Comparison of ENCODE assay signal across 8 cellular contexts in the genomic region with DNA sequence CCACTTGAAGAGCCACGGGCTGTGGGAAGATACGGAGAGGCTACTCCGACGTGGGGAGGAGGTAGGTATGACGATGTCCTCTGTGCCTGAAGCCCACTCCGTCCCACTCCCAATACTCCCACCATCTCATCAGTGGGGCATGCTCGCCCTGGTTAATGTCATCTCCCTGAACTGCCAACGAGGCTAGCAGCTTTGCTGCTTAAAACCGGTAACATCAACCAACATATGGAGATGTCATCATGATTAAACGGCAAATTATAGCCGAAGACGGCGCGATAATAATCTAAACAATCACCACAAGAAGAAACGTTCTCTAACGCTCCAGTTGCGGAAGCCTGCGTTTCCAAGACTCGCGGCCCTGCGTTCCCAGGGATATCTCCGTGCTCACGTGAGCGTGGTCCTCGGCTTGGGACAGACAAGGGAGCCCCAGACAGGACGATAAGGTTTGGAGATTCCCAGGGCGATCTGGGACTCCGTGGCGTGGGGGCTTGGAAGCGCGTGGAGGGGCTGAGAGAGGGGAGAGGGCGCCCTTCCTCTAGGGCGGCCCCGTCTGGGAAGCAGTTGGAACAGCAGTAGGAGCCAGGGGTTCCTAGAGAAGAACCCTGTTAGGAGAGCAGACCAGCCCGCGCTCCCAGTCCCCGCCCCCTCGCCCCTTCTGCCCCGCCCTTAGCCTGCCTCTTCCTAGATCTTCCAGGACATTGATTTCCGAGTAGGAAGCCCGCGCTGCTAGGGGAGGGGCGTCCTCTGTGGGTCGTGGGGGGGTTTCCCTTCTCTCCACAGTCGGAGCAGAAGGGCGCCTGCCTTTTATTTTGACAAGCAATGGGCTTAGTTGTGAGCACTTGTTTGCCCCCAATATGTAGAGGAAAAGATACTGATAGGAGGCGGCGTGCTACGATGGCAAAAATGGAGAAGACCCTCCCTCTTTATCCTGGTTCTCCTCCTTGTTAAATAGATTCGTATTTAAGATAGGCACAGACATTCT. TPM values are rescaled to one million over a fixed set of nuclear protein-coding genes. Genes with fewer than 3 reads are reported as not detected.
A peak's percentile ranks its signal among the peaks of the same experiment; 100 is the strongest.
DNase-seq lines count a peak whose midpoint lies in the region; ATAC-seq, FAIRE-seq and TF ChIP-seq lines count a peak whose summit lies in the region.

No MANE protein-coding gene starts in this region.

- H3K4me3 ChIP-seq in A549 (peak overlapping the region; percentile 68), GM12864 (ENCODE audit: low read depth, low read length) (peak overlapping the region; percentile 59), Peyer's patch (peak overlapping the region; percentile 39 to 58 (median 49)), coronary artery (peak overlapping the region; percentile 73), lower leg skin (ENCODE audit: low read depth, poor library complexity, severe bottlenecking) (peak overlapping the region; percentile 63), testis (peak overlapping the region; percentile 1 to 39)

- TF ChIP-seq CTCF in A549 (IDR thresholded peaks at IDR 0.05) (no peak), GM12864 (IDR thresholded peaks at IDR 0.05; ENCODE audit: low read depth, low read length, missing control alignments) (no peak), Peyer's patch (IDR thresholded peaks at IDR 0.05) (no peak), coronary artery (IDR thresholded peaks at IDR 0.05) (no peak), lower leg skin (IDR thresholded peaks at IDR 0.05) (no peak), testis (IDR thresholded peaks at IDR 0.05) (no peak)

- peak overlapping the region; percentile 73 for H3K4me2 ChIP-seq in A549

- H3K36me3 ChIP-seq in Peyer's patch, result no peaks in the 10 kb centered on the region
- no peaks in the 10 kb centered on the region for H3K36me3 ChIP-seq in testis (ENCODE audit: low read depth, missing control alignments)

- H3K4me1 ChIP-seq in A549 (no peaks in the 10 kb centered on the region), Peyer's patch (peaks cover 0 to 39% (median 13%) of the 10 kb centered on the region in 4 donors), testis (peaks cover 14% of the 10 kb centered on the region)

- TF ChIP-seq POLR2A in A549 (IDR thresholded peaks at IDR 0.05; ENCODE audit: low read length) (no peak), Peyer's patch (IDR thresholded peaks at IDR 0.05) (no peak), lower leg skin (IDR thresholded peaks at IDR 0.05) (no peak), testis (IDR thresholded peaks at IDR 0.05) (no peak)

- 46% methylated on average over 41 of the region's 50 CpGs for WGBS in A549 (ENCODE audit: missing lambda C conversion rate)
- WGBS in lower leg skin, 2 donors, result 6 to 11% methylated on average over 49 to 50 of the region's 50 CpGs
- 5 to 6% methylated on average over 35 to 50 of the region's 50 CpGs for WGBS in testis, 2 donors

- intact Hi-C loops in lower leg skin (cut with DNase I; ENCODE audit: low total_unique reads) (no loop called here), testis (cut with DNase I; ENCODE audit: low total_unique reads) (no loop called here)

- H3K27ac ChIP-seq in A549 (0 out of 6 replicates have a peak overlapping the region, but pooled peaks of 1 of the 2 experiments have one; percentile 28), Peyer's patch (peak overlapping the region in 3 of 4 donors; percentile 6 to 49 (median 28)), coronary artery (peak overlapping the region in 1 of 2 donors; percentile 51), testis (no peak overlapping the region)

- POLR2A ChIA-PET in A549 (lab: Yijun Ruan, JAX), result no interaction called here

- CTCF ChIA-PET in A549 (lab: Yijun Ruan, JAX), result interaction anchor here (0.5 to 0.8 kb wide), 2 partner anchors 37 to 852 kb away, joined by 3 read pairs; no protein-coding TSS in a partner anchor

- DNase-seq in A549 (ENCODE audit: low read depth in 1 of 2, low spot score in 1 of 2) (peak in 1 of 2 experiments; percentile 40), GM12864 (ENCODE audit: low read depth) (no peak), Peyer's patch (peak in 2 of 3 donors; percentile 66), coronary artery (ENCODE audit: low spot score) (no peak), lower leg skin (ENCODE audit: low spot score in 2 of 2) (peak; percentile 86 to 96), testis (peak; percentile 46), amniotic stem cell (lab: John Stamatoyannopoulos, UW) (no peak)

- TF ChIP-seq EP300 in A549 (IDR thresholded peaks at IDR 0.05), result no peak

- ATAC-seq in A549 (peak; percentile 79 to 92), GM18502 (IDR thresholded peaks at IDR 0.05; ENCODE audit: poor library complexity, unreplicated experiment) (no peak)

- TF ChIP-seq RAD21 in A549 (conservative IDR thresholded peaks at IDR 0.05 in 1 of 2, IDR thresholded peaks at IDR 0.05 in 1 of 2), result no peak

- FAIRE-seq in A549 (lab: Jason Lieb, UNC), result no peak

- H3K9me3 ChIP-seq in A549 (no peaks in the 10 kb centered on the region), Peyer's patch (peaks cover 0 to 14% (median 0%) of the 10 kb centered on the region in 4 donors), testis (no peaks in the 10 kb centered on the region)

- H3K27me3 ChIP-seq in Peyer's patch (peaks cover 0 to 71% of the 10 kb centered on the region in 2 donors), testis (peaks cover 4% of the 10 kb centered on the region)

TF ChIP-seq in A549, 52 proteins besides CTCF, POLR2A, EP300 and RAD21:
- TF ChIP-seq CHD2 (IDR thresholded peaks at IDR 0.05; ENCODE audit: low read length, partially characterized antibody), result no peak
- no peak for TF ChIP-seq JUN (IDR thresholded peaks at IDR 0.05)
- TF ChIP-seq, protein P1, sequence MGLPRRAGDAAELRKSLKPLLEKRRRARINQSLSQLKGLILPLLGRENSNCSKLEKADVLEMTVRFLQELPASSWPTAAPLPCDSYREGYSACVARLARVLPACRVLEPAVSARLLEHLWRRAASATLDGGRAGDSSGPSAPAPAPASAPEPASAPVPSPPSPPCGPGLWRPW (IDR thresholded peaks at IDR 0.05), result no peak
- TF ChIP-seq, protein P2, sequence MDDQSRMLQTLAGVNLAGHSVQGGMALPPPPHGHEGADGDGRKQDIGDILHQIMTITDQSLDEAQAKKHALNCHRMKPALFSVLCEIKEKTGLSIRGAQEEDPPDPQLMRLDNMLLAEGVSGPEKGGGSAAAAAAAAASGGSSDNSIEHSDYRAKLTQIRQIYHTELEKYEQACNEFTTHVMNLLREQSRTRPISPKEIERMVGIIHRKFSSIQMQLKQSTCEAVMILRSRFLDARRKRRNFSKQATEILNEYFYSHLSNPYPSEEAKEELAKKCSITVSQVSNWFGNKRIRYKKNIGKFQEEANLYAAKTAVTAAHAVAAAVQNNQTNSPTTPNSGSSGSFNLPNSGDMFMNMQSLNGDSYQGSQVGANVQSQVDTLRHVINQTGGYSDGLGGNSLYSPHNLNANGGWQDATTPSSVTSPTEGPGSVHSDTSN (IDR thresholded peaks at IDR 0.05), result no peak
- TF ChIP-seq TFCP2L1 (CRISPR knock-in tag; IDR thresholded peaks at IDR 0.05), result no peak
- TF ChIP-seq RCOR1 (IDR thresholded peaks at IDR 0.05; ENCODE audit: low read depth, low read length), result no peak
- no peak for TF ChIP-seq ZSCAN20 (CRISPR knock-in tag; IDR thresholded peaks at IDR 0.05)
- no peak for TF ChIP-seq CHD4 (IDR thresholded peaks at IDR 0.05; ENCODE audit: borderline replicate concordance)
- TF ChIP-seq POLR2AphosphoS2 (conservative IDR thresholded peaks at IDR 0.05; ENCODE audit: low read length), result no peak
- no peak for TF ChIP-seq ZFP36 (IDR thresholded peaks at IDR 0.05; ENCODE audit: borderline replicate concordance, partially characterized antibody)
- TF ChIP-seq MYC (IDR thresholded peaks at IDR 0.05; ENCODE audit: borderline replicate concordance, low read length), result no peak
- no peak for TF ChIP-seq FOSB (CRISPR knock-in tag; IDR thresholded peaks at IDR 0.05)
- TF ChIP-seq, protein P3, sequence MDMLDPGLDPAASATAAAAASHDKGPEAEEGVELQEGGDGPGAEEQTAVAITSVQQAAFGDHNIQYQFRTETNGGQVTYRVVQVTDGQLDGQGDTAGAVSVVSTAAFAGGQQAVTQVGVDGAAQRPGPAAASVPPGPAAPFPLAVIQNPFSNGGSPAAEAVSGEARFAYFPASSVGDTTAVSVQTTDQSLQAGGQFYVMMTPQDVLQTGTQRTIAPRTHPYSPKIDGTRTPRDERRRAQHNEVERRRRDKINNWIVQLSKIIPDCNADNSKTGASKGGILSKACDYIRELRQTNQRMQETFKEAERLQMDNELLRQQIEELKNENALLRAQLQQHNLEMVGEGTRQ (IDR thresholded peaks at IDR 0.05), result no peak

RNA-seq across cellular contexts. Expression of a gene that starts 10.7 kb away (rescaled TPM):
- polyA plus RNA-seq in A549 (2011; rRNA removed) (0.24 and 0.39 TPM in 2 replicates), A549 (2017; fragmentation: RNase III; extraction: RNeasy Plus Mini Kit Qiagen cat#74134 plus additional on column Dnase treatment) (0.35 to 0.50 TPM (median 0.38 TPM) in 3 replicates), testis (ENCODE audit: insufficient read depth, low read depth, low replicate concordance) (5.7 TPM)
- polyA plus RNA-seq in A549 (2012; cell fraction: cytosol; rRNA removed), result 0.12 and 0.19 TPM in 2 replicates
- polyA plus RNA-seq in A549 (2012; cell fraction: nucleus; rRNA removed), result 0.20 and 0.22 TPM in 2 replicates
- 0.15 TPM in 1 of 2 replicates, not detected in the other for polyA minus RNA-seq in A549 (2011; rRNA and poly(A)+ RNA removed)
- total RNA-seq in Peyer's patch (1 to 10 TPM in 2 of 4 donors, not detected in 2; 1.4 to 2.8 TPM), lower leg skin (10 to 100 TPM in 2 of 4 donors, 1 to 10 TPM in 2; 3.9 to 19.5 (median 12.0) TPM), testis (1 to 10 TPM in 1 of 2 donors, under 1 TPM in 1; 0.31 to 1.3 TPM)

Comparison
In these comparisons a context has a peak if more than half of its experiments do, and no peak if none do; other contexts are left out.
1. DNase-seq: peak in Peyer's patch (2 of 3), lower leg skin (2 of 2) and testis (single experiment); none in GM12864 (single experiment), coronary artery (single experiment) and amniotic stem cell (single experiment).
2. H3K27ac ChIP-seq: peak in Peyer's patch (3 of 4); none in testis (0 of 2).
3. H3K4me3 ChIP-seq: peak in every context shown above with its lines; median percentile 73 in coronary artery; 68 in A549; 63 in lower leg skin; 59 in GM12864; 49 in Peyer's patch; 20 in testis.